Comparison of ENCODE assay signal across 27 cellular contexts in the genomic region with DNA sequence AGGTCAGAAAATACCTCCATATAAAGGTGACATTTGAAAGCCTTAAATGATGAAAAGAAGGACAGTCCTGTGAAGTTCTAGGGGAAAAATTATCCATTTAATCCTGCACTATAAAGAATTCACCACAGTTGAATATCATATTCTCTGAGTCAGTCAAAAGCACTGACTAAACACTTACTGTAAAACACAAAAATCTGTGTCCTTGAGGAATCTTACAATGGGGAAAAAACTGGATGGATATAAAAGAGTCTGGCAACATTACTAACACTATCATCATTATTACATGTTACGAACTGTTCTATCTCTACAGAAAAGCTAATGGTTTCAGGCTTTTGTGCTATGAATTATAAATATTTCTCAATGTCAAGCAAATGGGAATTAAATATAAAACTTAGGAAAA. TPM values are rescaled to one million over a fixed set of nuclear protein-coding genes. Genes with fewer than 3 reads are reported as not detected.
DNase-seq lines count a peak whose midpoint lies in the region; ATAC-seq, FAIRE-seq and TF ChIP-seq lines count a peak whose summit lies in the region.
"Had no signal": no experiment of that assay in that cellular context is flagged by ENCODE, and none has a peak within 500 bp of the region (broad histone marks: within the 10 kb centered on the region; RNA-seq: fewer than 3 reads in every experiment).

No MANE protein-coding gene starts in this region.

- DNase-seq in HFFc6: no peak
- peak; percentile 14 for DNase-seq in bronchial epithelial cell (ENCODE audit: low read depth)
- peak; percentile 19 to 49 for DNase-seq in foreskin keratinocyte
- DNase-seq in omental fat pad (ENCODE audit: low spot score): no peak
- DNase-seq in psoas muscle: no peak
- no peak for DNase-seq in GM19240 (ENCODE audit: insufficient read length, low spot score)
- DNase-seq: C1 segment of cervical spinal cord; Caco-2; CD8-positive, alpha-beta T cell; DMS79; EL; GDM1; H9; NCI-H1048; NCI-H1694 treated with DMSO at 0.1 percent for 48 hours; NCI-H2227 treated with DMSO at 0.1 percent for 48 hours; NCI-H510A; Right ventricle myocardium superior; RPMI8226 had no signal

- H3K27me3 Mint-ChIP-seq in HFFc6 (ENCODE audit: insufficient read depth): peaks cover 3% of the 10 kb centered on the region; the same call in 1 of the 2 replicates
- H3K27me3 Mint-ChIP-seq: IgD-negative memory B cell had no signal

- H3K27me3 ChIP-seq in bronchial epithelial cell (ENCODE audit: control insufficient read depth, insufficient read depth, low read length) (no peaks in the 10 kb centered on the region), foreskin keratinocyte (no peaks in the 10 kb centered on the region), psoas muscle (ENCODE audit: insufficient read depth in 3 of 3, low read length in 2 of 3) (no peaks in the 10 kb centered on the region)
- H3K27me3 ChIP-seq: SJSA1 had no signal

- H3K4me3 ChIP-seq in bronchial epithelial cell (ENCODE audit: low read depth, low read length) (no peak overlapping the region), psoas muscle (no peak overlapping the region)
- H3K4me3 ChIP-seq: A549, GM23338, SJSA1 had no signal

- no peak for TF ChIP-seq CTCF in HFFc6 (IDR thresholded peaks at IDR 0.05)
- no peak for TF ChIP-seq CTCF in bronchial epithelial cell (IDR thresholded peaks at IDR 0.05; ENCODE audit: insufficient read depth, low read length, severe bottlenecking)
- TF ChIP-seq CTCF in foreskin keratinocyte (conservative IDR thresholded peaks at IDR 0.05): no peak
- no peak for TF ChIP-seq CTCF in omental fat pad (IDR thresholded peaks at IDR 0.05)
- TF ChIP-seq CTCF in psoas muscle (IDR thresholded peaks at IDR 0.05): no peak

- H3K4me1 Mint-ChIP-seq in HFFc6 (ENCODE audit: low read depth): peaks cover 20% of the 10 kb centered on the region
- H3K4me1 Mint-ChIP-seq: GM23338, H9, IgD-negative memory B cell had no signal

- no peak overlapping the region for H3K4me3 Mint-ChIP-seq in HFFc6
- H3K4me3 Mint-ChIP-seq: CD8-positive, alpha-beta T cell; GM23338; H9; IgD-negative memory B cell had no signal

- 0 out of 2 replicates have a peak overlapping the region, but pooled peaks have one; percentile 12 for H3K27ac Mint-ChIP-seq in HFFc6
- H3K27ac Mint-ChIP-seq: CD8-positive, alpha-beta T cell; GM23338; H9; IgD-negative memory B cell had no signal

- H3K36me3 Mint-ChIP-seq in HFFc6 (ENCODE audit: low read depth): peaks cover 26% of the 10 kb centered on the region

- H3K27ac ChIP-seq in foreskin keratinocyte: no peak overlapping the region
- no peak overlapping the region for H3K27ac ChIP-seq in psoas muscle
- H3K27ac ChIP-seq: KMS-11, SJSA1 had no signal

- ATAC-seq in foreskin keratinocyte (peak; percentile 18), omental fat pad (ENCODE audit: low FRiP score) (no peak), psoas muscle (no peak), GM18505 (IDR thresholded peaks at IDR 0.05; ENCODE audit: unreplicated experiment) (no peak)
- ATAC-seq: A549; CD8-positive, alpha-beta T cell; GM23338 had no signal

- no peak for TF ChIP-seq POLR2A in GM18505 (IDR thresholded peaks at IDR 0.05; ENCODE audit: borderline replicate concordance, extremely low read depth, insufficient read depth, insufficient read length)

- 91 to 97% (median 97%) methylated on average over 1 of the region's 1 CpG for WGBS in psoas muscle, 3 donors

- intact Hi-C loops in psoas muscle (cut with DNase I): no loop called here

- peaks cover 3% of the 10 kb centered on the region for H3K36me3 ChIP-seq in bronchial epithelial cell (ENCODE audit: control insufficient read depth, insufficient read depth, low read length)
- H3K36me3 ChIP-seq in psoas muscle (ENCODE audit: insufficient read depth in 1 of 2, low read depth in 1 of 2): peaks cover 0 to 32% of the 10 kb centered on the region in 2 donors

- H3K4me1 ChIP-seq in foreskin keratinocyte (peaks cover 6% of the 10 kb centered on the region), psoas muscle (peaks cover 12% of the 10 kb centered on the region)
- H3K4me1 ChIP-seq: Caco-2, SJSA1 had no signal

- no peak for FAIRE-seq in bronchial epithelial cell (lab: Jason Lieb, UNC)
- FAIRE-seq: A549, GM12891, GM19239 had no signal

- H3K9me3 Mint-ChIP-seq in HFFc6: no peaks in the 10 kb centered on the region
- H3K9me3 Mint-ChIP-seq: CD8-positive, alpha-beta T cell; GM23338; IgD-negative memory B cell had no signal

- no peaks in the 10 kb centered on the region for H3K9me3 ChIP-seq in psoas muscle
- H3K9me3 ChIP-seq: Caco-2, SJSA1 had no signal

RNA-seq across cellular contexts. Expression of gene HP1BP3, which starts 42.4 kb away (rescaled TPM):
- total RNA-seq in HFFc6 (2021; fragmentation: NEBNext Ultra II Directional; extraction: Animal tissue kit (Norgen Biotek cat#: 25700)): 100 to 1,000 TPM; 171 to 207 (median 200) TPM
- total RNA-seq in bronchial epithelial cell (102 and 131 TPM in 2 replicates), foreskin keratinocyte (160 and 176 TPM in 2 replicates), omental fat pad (100 to 1,000 TPM; 138 to 202 (median 148) TPM), psoas muscle (100 to 1,000 TPM; 114 to 134 (median 116) TPM)
- polyA plus RNA-seq in foreskin keratinocyte (34.0 and 39.7 TPM in 2 replicates), psoas muscle (100 to 1,000 TPM in 1 of 3 donors, 10 to 100 TPM in 2; 52.6 to 121 (median 68.2) TPM)

Comparison
In these comparisons a context has a peak if more than half of its experiments do, and no peak if none do; other contexts are left out.
1. DNase-seq: peak in bronchial epithelial cell (single experiment) and foreskin keratinocyte (2 of 2); none in HFFc6 (single experiment), omental fat pad (single experiment), psoas muscle (0 of 2) and GM19240 (single experiment).